27 cellular contexts compared by ENCODE assay signal in the genomic region with DNA sequence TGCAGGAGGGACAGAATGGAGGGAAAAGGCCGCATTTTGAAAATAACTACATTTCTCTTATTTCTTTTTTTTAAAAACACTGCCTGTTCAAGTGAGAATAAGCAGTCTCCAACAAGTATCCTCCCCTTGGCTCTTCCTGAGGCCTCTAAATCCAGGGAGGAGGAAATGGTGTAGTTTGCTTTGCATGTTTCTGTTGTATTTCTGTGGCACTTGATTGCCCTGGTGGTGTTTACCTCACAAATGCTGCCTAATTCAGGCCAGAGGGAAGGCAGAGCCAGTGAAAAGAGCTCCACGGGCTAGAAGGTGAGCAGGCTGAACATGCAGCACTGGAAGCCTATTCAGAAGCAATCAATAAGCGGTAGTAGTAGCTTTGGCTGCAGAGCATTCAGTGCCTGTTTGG.
DNase-seq lines count a peak whose midpoint lies in the region; ATAC-seq lines count a peak whose summit lies in the region.
"Had no signal": no experiment of that assay in that cellular context is flagged by ENCODE, and none has a peak within 500 bp of the region (broad histone marks: within the 10 kb centered on the region; RNA-seq: fewer than 3 reads in every experiment).

No MANE protein-coding gene starts in this region.

- ATAC-seq in HG03378 (IDR thresholded peaks at IDR 0.05; ENCODE audit: unreplicated experiment) (no peak), GM18519 (IDR thresholded peaks at IDR 0.05; ENCODE audit: low FRiP score, unreplicated experiment) (no peak)
- ATAC-seq: activated CD8-positive, alpha-beta T cell treated with anti-CD3 and anti-CD28 coated beads, Interleukin-2, amount 10 ng/mL, durations not matched to agents 7 days and 5 days; left ventricle myocardium superior; naive thymus-derived CD8-positive, alpha-beta T cell had no signal

- H3K79me1 ChIP-seq in neuronal stem cell (ENCODE audit: low read depth, low read length): no peaks in the 10 kb centered on the region

- no peak overlapping the region for H4K8ac ChIP-seq in neuronal stem cell (ENCODE audit: low read depth, low read length)

- H3K27ac ChIP-seq in esophagus (ENCODE audit: low read depth in 2 of 2, low read length in 1 of 2) (peak overlapping the region; percentile 81 to 91), neuronal stem cell (replicated peaks; ENCODE audit: low read length) (no peak overlapping the region)
- H3K27ac ChIP-seq: ovary, right atrium auricular region, SK-N-MC, stomach, thyroid gland had no signal

- H3K14ac ChIP-seq in neuronal stem cell (ENCODE audit: low read length): no peak overlapping the region

- H3K9me3 ChIP-seq in esophagus (ENCODE audit: control insufficient read depth in 2 of 2, insufficient read depth in 1 of 2, low read depth in 1 of 2, low read length in 1 of 2) (no peaks in the 10 kb centered on the region), neuronal stem cell (replicated peaks in 1 of 2; ENCODE audit: control insufficient read depth in 2 of 2, insufficient read depth in 1 of 2, low read depth in 1 of 2, low read length in 2 of 2) (peaks cover 3 to 7% of the 10 kb centered on the region in 2 donors)
- H3K9me3 ChIP-seq: ovary, right atrium auricular region, stomach, thyroid gland had no signal

- no peak overlapping the region for H3K9ac ChIP-seq in neuronal stem cell (ENCODE audit: low read depth, low read length, poor library complexity)

- no peaks in the 10 kb centered on the region for H3K36me3 ChIP-seq in esophagus (ENCODE audit: control insufficient read depth in 2 of 2, insufficient read depth in 2 of 2, low read length in 1 of 2)
- no peaks in the 10 kb centered on the region for H3K36me3 ChIP-seq in neuronal stem cell (replicated peaks in 1 of 2; ENCODE audit: control insufficient read depth in 2 of 2, insufficient read depth in 2 of 2, low read length in 2 of 2)
- H3K36me3 ChIP-seq: HAP-1, ovary, right atrium auricular region, stomach, thyroid gland had no signal

- H3K18ac ChIP-seq in neuronal stem cell (ENCODE audit: low read length): no peak overlapping the region

- H3K4me3 ChIP-seq in esophagus (ENCODE audit: low read depth in 1 of 2, low read length in 2 of 2) (no peak overlapping the region), neuronal stem cell (ENCODE audit: low read length in 2 of 2) (no peak overlapping the region)
- H3K4me3 ChIP-seq: HAP-1, ovary, right atrium auricular region, SK-N-MC, stomach, thyroid gland had no signal

- no peak overlapping the region for H3K23ac ChIP-seq in neuronal stem cell (ENCODE audit: low read depth, low read length, poor library complexity)

- H2AFZ ChIP-seq in neuronal stem cell (ENCODE audit: low read length): peak overlapping the region; percentile 79

- H2AK5ac ChIP-seq in neuronal stem cell (ENCODE audit: low read depth, low read length): no peak overlapping the region

- 72 to 78% methylated on average over 3 of the region's 3 CpGs for WGBS in esophagus, 2 donors
- no CpG with 5 or more reads among the region's 3 CpGs for WGBS in neuronal stem cell (ENCODE audit: extremely low coverage in 2 of 2, insufficient read length in 2 of 2, insufficient replicate concordance in 1 of 2), 2 donors

- DNase-seq in NCI-H146 (lab: John Stamatoyannopoulos, UW): peak; percentile 32
- DNase-seq in NCI-H146 treated with DMSO at 0.1 percent for 48 hours (lab: John Stamatoyannopoulos, UW; ENCODE audit: unreplicated experiment): no peak
- DNase-seq in NCI-H774 (lab: John Stamatoyannopoulos, UW): peak; percentile 70
- DNase-seq in neuronal stem cell (ENCODE audit: low spot score): no peak
- DNase-seq in activated T-cell treated with anti-CD3 and anti-CD28 coated beads, Interleukin-2, amount 50 U/mL, for 48 hours: no peak
- DNase-seq: activated CD4-positive, alpha-beta T cell treated with anti-CD3 and anti-CD28 coated beads for 1 hour; activated CD8-positive, alpha-beta T cell treated with anti-CD3 and anti-CD28 coated beads, Interleukin-2, amount 10 ng/mL, durations not matched to agents 7 days and 5 days; activated effector memory CD4-positive, alpha-beta T cell treated with Interleukin-2 at 50 U/mL for 16 hours; activated naive CD8-positive, alpha-beta T cell treated with anti-CD3 and anti-CD28 coated beads for 36 hours; aorta; CD4-positive, alpha-beta T cell; cortex of kidney; KG1; left ventricle myocardium superior; naive thymus-derived CD8-positive, alpha-beta T cell; NCI-H2171 treated with DMSO at 0.1 percent for 48 hours; ovary; RPMI8226; stimulated activated CD4-positive, alpha-beta T cell treated with anti-CD3 and anti-CD28 coated beads, Interleukin-2, amount 100 ng/mL, for 24 hours; stomach; thyroid gland had no signal

- no peak overlapping the region for H2BK12ac ChIP-seq in neuronal stem cell (ENCODE audit: low read length)

- H2BK15ac ChIP-seq in neuronal stem cell (ENCODE audit: low read length): no peak overlapping the region

- H3K4me1 ChIP-seq in esophagus (ENCODE audit: control insufficient read depth in 2 of 2, insufficient read depth in 2 of 2, low read length in 1 of 2): peaks cover 2 to 6% of the 10 kb centered on the region in 2 donors
- H3K4me1 ChIP-seq in neuronal stem cell (ENCODE audit: control insufficient read depth in 2 of 2, insufficient read depth in 1 of 2, low read depth in 1 of 2, low read length in 2 of 2): peaks cover 7 to 15% of the 10 kb centered on the region in 2 donors
- H3K4me1 ChIP-seq: HAP-1, right atrium auricular region, stomach, thyroid gland had no signal

- H2BK120ac ChIP-seq in neuronal stem cell (ENCODE audit: low read depth, low read length): no peak overlapping the region

- H3K4ac ChIP-seq in neuronal stem cell (ENCODE audit: low read length): no peak overlapping the region

- H3K4me2 ChIP-seq in neuronal stem cell (ENCODE audit: insufficient read depth, low read length, poor library complexity, severe bottlenecking): no peak overlapping the region

- H2BK5ac ChIP-seq in neuronal stem cell (ENCODE audit: low read length): no peak overlapping the region

- H4K91ac ChIP-seq in neuronal stem cell (ENCODE audit: low read depth, low read length, poor library complexity): no peak overlapping the region

- H3K27me3 ChIP-seq in esophagus (ENCODE audit: control insufficient read depth in 1 of 2, insufficient read depth in 2 of 2, low read length in 2 of 2): no peaks in the 10 kb centered on the region
- no peaks in the 10 kb centered on the region for H3K27me3 ChIP-seq in neuronal stem cell (ENCODE audit: control insufficient read depth in 3 of 3, insufficient read depth in 3 of 3, low read depth in 1 of 3, low read length in 3 of 3)
- H3K27me3 ChIP-seq: ovary, right atrium auricular region, stomach, thyroid gland had no signal

Comparison
In these comparisons a context has a peak if more than half of its experiments do, and no peak if none do; other contexts are left out.
1. DNase-seq: peak in NCI-H146 (single experiment) and NCI-H774 (single experiment); none in NCI-H146 treated with DMSO at 0.1 percent for 48 hours (single experiment), neuronal stem cell (single experiment) and activated T-cell treated with anti-CD3 and anti-CD28 coated beads, Interleukin-2, amount 50 U/mL, for 48 hours (0 of 2).